Comparison of ENCODE assay signal across 11 cellular contexts in genomic region chr6:14865609-14866100, GRCh38.
DNase-seq lines count a peak whose midpoint lies in the region; ATAC-seq and TF ChIP-seq lines count a peak whose summit lies in the region.
"Had no signal": no experiment of that assay in that cellular context is flagged by ENCODE, and none has a peak within 500 bp of the region (broad histone marks: within the 10 kb centered on the region; RNA-seq: fewer than 3 reads in every experiment).

No MANE protein-coding gene starts in this region.

- DNase-seq in left ventricle myocardium superior (no peak), left ventricle myocardium inferior (no peak), SKM-1 treated with dmso at 0.1 percent for 144 hours (lab: John Stamatoyannopoulos, UW; ENCODE audit: unreplicated experiment) (peak; percentile 88), fibroblast of the aortic adventitia (ENCODE audit: low read depth) (peak; percentile 12), nucleus accumbens (lab: John Stamatoyannopoulos, UW) (no peak), HuH-7.5 (ENCODE audit: low spot score) (no peak)
- DNase-seq: stimulated activated CD4-positive, alpha-beta T cell treated with anti-CD3 and anti-CD28 coated beads, Interleukin-12 subunit alpha, Interleukin-12 subunit beta, amount 100 ng/mL, for 4 hours; T1000 had no signal

- no peaks in the 10 kb centered on the region for H3K36me3 ChIP-seq in left ventricle myocardium inferior

- H3K27ac ChIP-seq in left ventricle myocardium inferior (replicated peaks), result no peak overlapping the region

- peaks cover under 1% of the 10 kb centered on the region for H3K4me1 ChIP-seq in left ventricle myocardium inferior

- intact Hi-C loops in left ventricle myocardium superior (cut with micrococcal nuclease) (no loop called here), left ventricle myocardium inferior (cut with micrococcal nuclease) (no loop called here)

- no peaks in the 10 kb centered on the region for H3K27me3 ChIP-seq in left ventricle myocardium inferior (ENCODE audit: low read depth)

- H3K9me3 ChIP-seq in left ventricle myocardium inferior (replicated peaks), result no peaks in the 10 kb centered on the region

- peak; percentile 23 for ATAC-seq in left ventricle myocardium superior
- no peak for ATAC-seq in HG03460 (IDR thresholded peaks at IDR 0.05; ENCODE audit: unreplicated experiment)
- no peak for ATAC-seq in HG02973 (IDR thresholded peaks at IDR 0.05; ENCODE audit: unreplicated experiment)

- TF ChIP-seq CTCF in left ventricle myocardium inferior (IDR thresholded peaks at IDR 0.05; ENCODE audit: borderline replicate concordance) (no peak), fibroblast of the aortic adventitia (IDR thresholded peaks at IDR 0.05; ENCODE audit: insufficient read depth, low read length) (no peak)

- H3K4me3 ChIP-seq in left ventricle myocardium inferior (no peak overlapping the region), fibroblast of the aortic adventitia (ENCODE audit: low read depth, low read length) (no peak overlapping the region)
- H3K4me3 ChIP-seq: lung had no signal

Comparison
In these comparisons a context has a peak if more than half of its experiments do, and no peak if none do; other contexts are left out.
1. DNase-seq: peak in SKM-1 treated with dmso at 0.1 percent for 144 hours (single experiment) and fibroblast of the aortic adventitia (single experiment); none in left ventricle myocardium superior (single experiment), left ventricle myocardium inferior (single experiment), nucleus accumbens (0 of 56) and HuH-7.5 (single experiment).